ENCODE assay signal across 10 cellular contexts in genomic region chr12:65695077-65695865, GRCh38.
DNase-seq lines count a peak whose midpoint lies in the region; ATAC-seq and TF ChIP-seq lines count a peak whose summit lies in the region.
"Had no signal": no experiment of that assay in that cellular context is flagged by ENCODE, and none has a peak within 500 bp of the region (broad histone marks: within the 10 kb centered on the region; RNA-seq: fewer than 3 reads in every experiment).

No MANE protein-coding gene starts in this region.

- DNase-seq in BJ (ENCODE audit: low read depth) (peak; percentile 88), M059J (ENCODE audit: low read depth) (peak; percentile 100), choroid plexus epithelial cell (ENCODE audit: low read depth) (peak; percentile 98), mucosa of descending colon (peak in 2 of 3 donors; percentile 45 to 50), NCI-H187 (lab: John Stamatoyannopoulos, UW) (no peak), NCI-H510A (lab: John Stamatoyannopoulos, UW) (no peak), NOMO-1 treated with DMSO at 0.1 percent for 48 hours (lab: John Stamatoyannopoulos, UW; ENCODE audit: unreplicated experiment) (no peak)
- DNase-seq: activated naive CD8-positive, alpha-beta T cell treated with anti-CD3 and anti-CD28 coated beads for 36 hours; naive B cell had no signal

- ATAC-seq in mucosa of descending colon (peak; percentile 61), HG03378 (IDR thresholded peaks at IDR 0.05; ENCODE audit: unreplicated experiment) (no peak)

- no peaks in the 10 kb centered on the region for H3K4me1 ChIP-seq in mucosa of descending colon (ENCODE audit: low read depth)

- H3K27me3 ChIP-seq in BJ (ENCODE audit: control insufficient read depth, insufficient read depth, low read length) = no peaks in the 10 kb centered on the region

- no peak for TF ChIP-seq CTCF in BJ (IDR thresholded peaks at IDR 0.05; ENCODE audit: insufficient read depth, low read depth, low read length)
- no peak for TF ChIP-seq CTCF in choroid plexus epithelial cell (conservative IDR thresholded peaks at IDR 0.05; ENCODE audit: low read depth, low read length)
- no peak for TF ChIP-seq CTCF in mucosa of descending colon (IDR thresholded peaks at IDR 0.05)

- H3K4me3 ChIP-seq in BJ (ENCODE audit: low read depth, low read length) (no peak overlapping the region), choroid plexus epithelial cell (ENCODE audit: low read depth, low read length) (no peak overlapping the region), mucosa of descending colon (no peak overlapping the region)

- intact Hi-C loops in mucosa of descending colon (cut with DNase I, micrococcal nuclease) = no loop called here

- POLR2A ChIA-PET in BJ (lab: Charles Lee) = interaction anchor here (0.7 kb wide), 1 partner anchor 174 kb away, joined by 3 read pairs; no protein-coding TSS in a partner anchor

- no peaks in the 10 kb centered on the region for H3K9me3 ChIP-seq in mucosa of descending colon

- H3K36me3 ChIP-seq in BJ (ENCODE audit: control insufficient read depth, insufficient read depth, low read length) = no peaks in the 10 kb centered on the region
- H3K36me3 ChIP-seq in mucosa of descending colon (ENCODE audit: low read depth) = no peaks in the 10 kb centered on the region

- CTCF ChIA-PET in BJ (lab: Yijun Ruan, JAX) = no interaction called here

Comparison
In these comparisons a context has a peak if more than half of its experiments do, and no peak if none do; other contexts are left out.
1. DNase-seq: peak in BJ (single experiment), M059J (single experiment), choroid plexus epithelial cell (single experiment) and mucosa of descending colon (2 of 3); none in NCI-H187 (0 of 2), NCI-H510A (single experiment) and NOMO-1 treated with DMSO at 0.1 percent for 48 hours (single experiment).